In the genomic region with DNA sequence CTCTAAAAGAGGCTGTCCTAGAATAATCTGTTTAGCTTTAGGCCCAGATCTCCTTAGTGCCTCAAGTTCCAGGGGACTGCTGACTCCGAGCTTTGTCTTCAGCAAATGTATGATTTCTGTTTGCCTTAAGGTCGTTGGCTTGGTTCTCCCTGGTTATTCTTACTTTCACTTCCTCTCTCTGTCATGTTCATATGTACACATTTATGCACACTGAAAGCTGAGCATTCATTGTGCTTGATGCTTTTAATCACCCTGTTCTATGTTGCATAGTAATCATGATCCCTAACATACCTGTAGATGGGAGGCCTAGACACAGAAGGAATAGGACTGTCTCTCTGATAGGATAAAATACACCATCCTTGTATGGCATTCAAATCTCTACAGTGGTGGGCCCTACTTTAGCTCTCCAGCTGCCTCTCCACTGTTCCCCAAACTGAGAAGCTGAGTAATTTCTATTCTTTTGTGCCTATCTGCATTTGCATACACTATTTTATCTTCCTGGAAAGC, we compare ENCODE assay signal across 9 cellular contexts. TPM values are rescaled to one million over a fixed set of nuclear protein-coding genes. Genes with fewer than 3 reads are reported as not detected.
DNase-seq lines count a peak whose midpoint lies in the region; ATAC-seq and TF ChIP-seq lines count a peak whose summit lies in the region.
"Had no signal": no experiment of that assay in that cellular context is flagged by ENCODE, and none has a peak within 500 bp of the region (broad histone marks: within the 10 kb centered on the region; RNA-seq: fewer than 3 reads in every experiment).

No MANE protein-coding gene starts in this region.

- H3K27ac ChIP-seq in esophagus squamous epithelium (peak overlapping the region in 3 of 4 donors; percentile 17 to 61 (median 37)), aorta (ENCODE audit: low read depth in 1 of 2, low read length in 2 of 2) (no peak overlapping the region)

- H3K4me3 ChIP-seq in GM08714 (ENCODE audit: low read length) (peak overlapping the region; percentile 37; the same call in 1 of the 2 replicates), esophagus squamous epithelium (no peak overlapping the region), aorta (ENCODE audit: low read length in 2 of 2) (no peak overlapping the region)

- H3K36me3 Mint-ChIP-seq in activated T-helper 2 cell treated with anti-CD3 and anti-CD28 coated beads, Interferon-gamma antibody, Interleukin-2, Interleukin-4, amounts not matched to agents 10 μg/mL and 5 μg/mL and 100 μg/mL, durations not matched to agents 14 hours and 24 hours and 36 hours (ENCODE audit: low read depth), result no peaks in the 10 kb centered on the region

- TF ChIP-seq CTCF in esophagus squamous epithelium (IDR thresholded peaks at IDR 0.05), result no peak

- peaks cover 5% of the 10 kb centered on the region for H3K4me1 Mint-ChIP-seq in activated T-helper 2 cell treated with anti-CD3 and anti-CD28 coated beads, Interferon-gamma antibody, Interleukin-2, Interleukin-4, amounts not matched to agents 10 μg/mL and 5 μg/mL and 100 μg/mL, durations not matched to agents 14 hours and 24 hours and 36 hours (ENCODE audit: low read depth)

- DNase-seq in esophagus squamous epithelium (lab: John Stamatoyannopoulos, UW) (no peak), H4 (ENCODE audit: low spot score) (no peak), aorta (no peak)
- DNase-seq in activated CD4-positive, alpha-beta T cell treated with anti-CD3 and anti-CD28 coated beads for 4 hours, result no peak
- DNase-seq in activated T-helper 2 cell treated with anti-CD3 and anti-CD28 coated beads, Interferon-gamma antibody, Interleukin-2, Interleukin-4, amounts not matched to agents 10 μg/mL and 5 μg/mL and 100 μg/mL, durations not matched to agents 14 hours and 24 hours and 36 hours (ENCODE audit: low spot score), result no peak

- peaks cover 18 to 54% (median 22%) of the 10 kb centered on the region in 3 donors for H3K4me1 ChIP-seq in esophagus squamous epithelium
- H3K4me1 ChIP-seq in aorta (ENCODE audit: control insufficient read depth in 1 of 2, insufficient read depth in 2 of 2, low read length in 2 of 2), result no peaks in the 10 kb centered on the region

- no peak for TF ChIP-seq POLR2A in esophagus squamous epithelium (IDR thresholded peaks at IDR 0.05)

- 0 to 14% methylated on average over 1 to 2 of the region's 2 CpGs for WGBS in esophagus squamous epithelium, 2 donors
- 0 to 1% methylated on average over 2 of the region's 2 CpGs for WGBS in aorta, 2 donors

- no peak overlapping the region for H3K27ac Mint-ChIP-seq in activated T-helper 2 cell treated with anti-CD3 and anti-CD28 coated beads, Interferon-gamma antibody, Interleukin-2, Interleukin-4, amounts not matched to agents 10 μg/mL and 5 μg/mL and 100 μg/mL, durations not matched to agents 14 hours and 24 hours and 36 hours

- H3K9me3 Mint-ChIP-seq in activated T-helper 2 cell treated with anti-CD3 and anti-CD28 coated beads, Interferon-gamma antibody, Interleukin-2, Interleukin-4, amounts not matched to agents 10 μg/mL and 5 μg/mL and 100 μg/mL, durations not matched to agents 14 hours and 24 hours and 36 hours, result no peaks in the 10 kb centered on the region

- no peaks in the 10 kb centered on the region for H3K36me3 ChIP-seq in esophagus squamous epithelium
- no peaks in the 10 kb centered on the region for H3K36me3 ChIP-seq in aorta (ENCODE audit: control insufficient read depth in 1 of 2, insufficient read depth in 2 of 2, low read length in 1 of 2)

- no peaks in the 10 kb centered on the region for H3K27me3 ChIP-seq in esophagus squamous epithelium
- no peaks in the 10 kb centered on the region for H3K27me3 ChIP-seq in aorta (ENCODE audit: control insufficient read depth in 1 of 2, insufficient read depth in 2 of 2, low read length in 1 of 2)

- ATAC-seq in GM21360 (IDR thresholded peaks at IDR 0.05; ENCODE audit: unreplicated experiment) (peak; percentile 74), HG03442 (IDR thresholded peaks at IDR 0.05; ENCODE audit: unreplicated experiment) (peak; percentile 73), aorta (ENCODE audit: low FRiP score) (no peak)

- peaks cover 15% of the 10 kb centered on the region for H3K27me3 Mint-ChIP-seq in activated T-helper 2 cell treated with anti-CD3 and anti-CD28 coated beads, Interferon-gamma antibody, Interleukin-2, Interleukin-4, amounts not matched to agents 10 μg/mL and 5 μg/mL and 100 μg/mL, durations not matched to agents 14 hours and 24 hours and 36 hours (ENCODE audit: low read depth)
- H3K27me3 Mint-ChIP-seq: stimulated activated naive CD8-positive, alpha-beta T cell treated with anti-CD3 and anti-CD28 coated beads, Interleukin-15, Interleukin-2, amounts not matched to agents 100 ng/mL and 50 ng/mL, for 24 hours had no signal

- no peaks in the 10 kb centered on the region for H3K9me3 ChIP-seq in esophagus squamous epithelium
- no peaks in the 10 kb centered on the region for H3K9me3 ChIP-seq in aorta (ENCODE audit: control insufficient read depth, low read length)

- H3K4me3 Mint-ChIP-seq in activated T-helper 2 cell treated with anti-CD3 and anti-CD28 coated beads, Interferon-gamma antibody, Interleukin-2, Interleukin-4, amounts not matched to agents 10 μg/mL and 5 μg/mL and 100 μg/mL, durations not matched to agents 14 hours and 24 hours and 36 hours (ENCODE audit: low read depth), result no peak overlapping the region
- H3K4me3 Mint-ChIP-seq: stimulated activated naive CD8-positive, alpha-beta T cell treated with anti-CD3 and anti-CD28 coated beads, Interleukin-15, Interleukin-2, amounts not matched to agents 100 ng/mL and 50 ng/mL, for 24 hours had no signal

- intact Hi-C loops in esophagus squamous epithelium (cut with DNase I), result no loop called here
- intact Hi-C loops in activated T-helper 2 cell treated with anti-CD3 and anti-CD28 coated beads, Interferon-gamma antibody, Interleukin-2, Interleukin-4, amounts not matched to agents 10 μg/mL and 5 μg/mL and 100 μg/mL, durations not matched to agents 14 hours and 24 hours and 36 hours (cut with micrococcal nuclease), result no loop called here
- intact Hi-C loops in aorta (cut with DNase I), result no loop called here

RNA-seq across cellular contexts. Expression of gene PPFIBP2, which starts 7.2 kb away (rescaled TPM):
- total RNA-seq in esophagus squamous epithelium (10 to 100 TPM; 28.1 to 61.1 (median 49.4) TPM), aorta (10 to 100 TPM; 17.6 to 35.6 TPM)
- 3.5 and 5.9 TPM in 2 replicates for total RNA-seq in H4 (2014; rRNA removed; shearing (Covaris generic))
- 1.1 and 2.1 TPM in 2 replicates for total RNA-seq in activated T-helper 2 cell treated with anti-CD3 and anti-CD28 coated beads, Interferon-gamma antibody, Interleukin-2, Interleukin-4, amounts not matched to agents 10 μg/mL and 5 μg/mL and 100 μg/mL, durations not matched to agents 14 hours and 24 hours and 36 hours
- 10 to 100 TPM; 14.1 to 31.7 TPM for polyA plus RNA-seq in aorta

RNA-seq across cellular contexts. Expression of gene OLFML1, which starts 35.7 kb away (rescaled TPM):
- total RNA-seq in esophagus squamous epithelium, result 1 to 10 TPM in 2 of 4 donors, under 1 TPM in 1, not detected in 1; 0.35 to 6.3 (median 2.4) TPM
- total RNA-seq in H4 (2014; rRNA removed; shearing (Covaris generic)), result 0.21 and 0.33 TPM in 2 replicates
- not detected in 2 replicates for total RNA-seq in activated T-helper 2 cell treated with anti-CD3 and anti-CD28 coated beads, Interferon-gamma antibody, Interleukin-2, Interleukin-4, amounts not matched to agents 10 μg/mL and 5 μg/mL and 100 μg/mL, durations not matched to agents 14 hours and 24 hours and 36 hours
- 10 to 100 TPM; 13.2 to 41.0 TPM for total RNA-seq in aorta
- 10 to 100 TPM in 1 of 2 donors, 1 to 10 TPM in 1; 4.9 to 22.9 TPM for polyA plus RNA-seq in aorta

Comparison
In these comparisons a context has a peak if more than half of its experiments do, and no peak if none do; other contexts are left out.
1. H3K27ac ChIP-seq: peak in esophagus squamous epithelium (3 of 4); none in aorta (0 of 2).